In genomic region chr4:18021720-18022571, GRCh38 we compare ENCODE assay signal across 8 cellular contexts. TPM values are rescaled to one million over a fixed set of nuclear protein-coding genes. Genes with fewer than 3 reads are reported as not detected.
A peak's percentile ranks its signal among the peaks of the same experiment; 100 is the strongest.
DNase-seq lines count a peak whose midpoint lies in the region; ATAC-seq, FAIRE-seq and TF ChIP-seq lines count a peak whose summit lies in the region.

TSS of gene LCORL (minus strand) at chr4:18021755. CDS start at chr4:18021751, 4 bp downstream.

- no peak for TF ChIP-seq CTCF in DND-41 (IDR thresholded peaks at IDR 0.05; ENCODE audit: borderline replicate concordance, extremely low read depth, low read length, poor library complexity, severe bottlenecking)

- H3K9me3 ChIP-seq in DND-41 (ENCODE audit: insufficient read depth, low read length, severe bottlenecking) (no peaks in the 10 kb centered on the region), KOPT-K1 (ENCODE audit: insufficient read depth, low read length, poor library complexity, severe bottlenecking) (no peaks in the 10 kb centered on the region)

- DNase-seq in DND-41 = peak; percentile 95
- DNase-seq in RCC 7860 (ENCODE audit: low spot score) = peak; percentile 91
- peak; percentile 64 to 73 for DNase-seq in activated T-helper 1 cell treated with anti-CD3 and anti-CD28 coated beads, Interleukin-2, amount 50 U/mL, for 16 hours (ENCODE audit: low read depth in 1 of 2, low spot score in 1 of 2)
- DNase-seq in fibroblast of gingiva (ENCODE audit: low read depth) = peak; percentile 98
- DNase-seq in naive B cell = peak; percentile 90

- H3K27me3 ChIP-seq in DND-41 (ENCODE audit: insufficient read depth, low read length, poor library complexity) = peaks cover 27% of the 10 kb centered on the region

- H3K79me2 ChIP-seq in DND-41 (ENCODE audit: insufficient read depth, low read length) = peaks cover 41% of the 10 kb centered on the region

- peak within 1 kb of the TSS; percentile 35 to 78 for H3K4me3 ChIP-seq in DND-41 (ENCODE audit: low read depth in 1 of 2, low read length in 2 of 2)

- peak; percentile 87 for ATAC-seq in DND-41 (ENCODE audit: insufficient read depth, low read depth)
- ATAC-seq in GM21786 (IDR thresholded peaks at IDR 0.05; ENCODE audit: unreplicated experiment) = peak; percentile 76
- ATAC-seq in naive B cell (ENCODE audit: low read depth in 2 of 2) = peak; percentile 78 to 80
- ATAC-seq in stimulated activated memory B cell treated with anti-CD40 and anti-IgM and Interleukin-4, amounts not matched to agents 10 μg/mL and 1 μg/mL and 100 μg/mL, for 72 hours = peak; percentile 93

- H4K20me1 ChIP-seq in DND-41 (ENCODE audit: insufficient read depth, low read length) = peaks cover 32% of the 10 kb centered on the region

- H3K36me3 ChIP-seq in DND-41 (ENCODE audit: insufficient read depth, low read length) (no peaks in the 10 kb centered on the region; the same call in 1 of the 2 replicates), KOPT-K1 (ENCODE audit: insufficient read depth, low read length) (no peaks in the 10 kb centered on the region)

- H3K9ac ChIP-seq in DND-41 (ENCODE audit: low read depth, low read length) = peak within 1 kb of the TSS; percentile 89

- peak within 1 kb of the TSS; percentile 89 to 99 (median 97) for H3K27ac Mint-ChIP-seq in naive B cell
- peak within 1 kb of the TSS; percentile 87 for H3K27ac Mint-ChIP-seq in stimulated activated memory B cell treated with anti-CD40 and anti-IgM and Interleukin-4, amounts not matched to agents 10 μg/mL and 1 μg/mL and 100 μg/mL, for 72 hours

- peak within 1 kb of the TSS; percentile 99 for H3K4me2 ChIP-seq in DND-41 (ENCODE audit: insufficient read depth, low read length)

- H3K4me3 Mint-ChIP-seq in naive B cell = peak within 1 kb of the TSS; percentile 94 to 99 (median 98)
- H3K4me3 Mint-ChIP-seq in stimulated activated memory B cell treated with anti-CD40 and anti-IgM and Interleukin-4, amounts not matched to agents 10 μg/mL and 1 μg/mL and 100 μg/mL, for 72 hours = peak within 1 kb of the TSS; percentile 94

- H3K27me3 Mint-ChIP-seq in naive B cell = no peaks in the 10 kb centered on the region
- no peaks in the 10 kb centered on the region for H3K27me3 Mint-ChIP-seq in stimulated activated memory B cell treated with anti-CD40 and anti-IgM and Interleukin-4, amounts not matched to agents 10 μg/mL and 1 μg/mL and 100 μg/mL, for 72 hours

- peak within 1 kb of the TSS; percentile 60 for H3K27ac ChIP-seq in DND-41 (ENCODE audit: low read length)
- H3K27ac ChIP-seq in KOPT-K1 (ENCODE audit: low read depth, low read length, poor library complexity, severe bottlenecking) = peak within 1 kb of the TSS; percentile 80

- no peaks in the 10 kb centered on the region for H3K36me3 Mint-ChIP-seq in naive B cell
- no peaks in the 10 kb centered on the region for H3K36me3 Mint-ChIP-seq in stimulated activated memory B cell treated with anti-CD40 and anti-IgM and Interleukin-4, amounts not matched to agents 10 μg/mL and 1 μg/mL and 100 μg/mL, for 72 hours

- peak; percentile 84 for FAIRE-seq in RCC 7860 (lab: Jason Lieb, UNC)

- peak within 1 kb of the TSS; percentile 93 for H2AFZ ChIP-seq in DND-41 (ENCODE audit: low read depth, low read length)

- H3K4me1 Mint-ChIP-seq in naive B cell = peaks cover 22 to 30% (median 25%) of the 10 kb centered on the region in 3 donors
- peaks cover 32% of the 10 kb centered on the region for H3K4me1 Mint-ChIP-seq in stimulated activated memory B cell treated with anti-CD40 and anti-IgM and Interleukin-4, amounts not matched to agents 10 μg/mL and 1 μg/mL and 100 μg/mL, for 72 hours

- peaks cover 28% of the 10 kb centered on the region for H3K4me1 ChIP-seq in DND-41 (ENCODE audit: insufficient read depth, low read length)

- no peaks in the 10 kb centered on the region for H3K9me3 Mint-ChIP-seq in naive B cell
- no peaks in the 10 kb centered on the region for H3K9me3 Mint-ChIP-seq in stimulated activated memory B cell treated with anti-CD40 and anti-IgM and Interleukin-4, amounts not matched to agents 10 μg/mL and 1 μg/mL and 100 μg/mL, for 72 hours

RNA-seq across cellular contexts. Expression of gene LCORL, which starts in this region (rescaled TPM):
- 10 to 100 TPM in 5 of 6 donors, 1 to 10 TPM in 1; 8.0 to 20.2 (median 16.7) TPM for polyA plus RNA-seq in naive B cell (ENCODE audit: low read depth in 6 of 6)

Comparison
In these comparisons a context has a peak if more than half of its experiments do, and no peak if none do; other contexts are left out.
1. Peak in every context shown above with its lines: DNase-seq, ATAC-seq, H3K4me3 ChIP-seq and H3K27ac ChIP-seq.